ENCODE assay signal across 11 cellular contexts in the genomic region with DNA sequence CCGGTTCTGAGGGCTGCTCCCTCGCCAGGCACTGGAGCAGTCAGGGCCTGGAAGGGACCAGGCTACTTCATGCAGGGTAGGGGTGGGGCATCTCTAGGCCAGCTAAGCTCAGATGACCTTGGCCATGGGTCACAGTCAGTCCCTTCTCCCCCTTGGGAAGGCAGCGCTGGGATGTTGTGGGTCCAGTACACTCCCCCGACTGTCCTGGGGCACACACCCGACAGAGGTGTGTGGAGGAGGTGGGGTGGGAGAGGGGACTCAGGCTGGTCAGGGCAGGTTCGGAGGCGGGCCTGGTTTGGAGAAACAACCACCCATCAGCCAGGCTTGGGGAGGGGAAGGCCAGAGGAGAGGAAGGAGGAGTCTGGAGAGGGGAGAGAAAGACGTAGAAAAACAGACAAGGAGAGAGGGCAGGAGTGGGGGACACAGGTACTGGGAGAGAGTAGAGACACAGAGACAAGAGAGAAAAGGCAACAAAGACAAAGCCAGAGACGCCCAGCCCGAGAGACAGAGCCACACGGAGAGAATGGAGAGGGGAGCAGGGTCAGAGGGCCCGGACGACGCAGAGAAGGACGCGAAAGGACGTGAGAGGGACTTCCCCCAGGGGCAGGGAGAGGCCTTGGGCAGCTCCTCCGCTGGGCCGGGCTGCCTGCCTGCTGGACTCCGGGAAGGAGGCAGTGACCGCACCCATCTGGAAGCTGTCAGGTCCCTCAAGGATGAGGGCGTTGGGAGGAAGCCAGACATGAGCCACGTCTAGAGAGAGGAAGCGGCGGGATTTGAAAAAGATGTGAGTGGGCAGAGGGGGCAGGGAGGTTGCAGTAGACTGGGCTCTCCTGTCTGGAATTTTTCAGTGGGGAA. TPM values are rescaled to one million over a fixed set of nuclear protein-coding genes. Genes with fewer than 3 reads are reported as not detected.
DNase-seq lines count a peak whose midpoint lies in the region; ATAC-seq and TF ChIP-seq lines count a peak whose summit lies in the region.
"Had no signal": no experiment of that assay in that cellular context is flagged by ENCODE, and none has a peak within 500 bp of the region (broad histone marks: within the 10 kb centered on the region; RNA-seq: fewer than 3 reads in every experiment).

No MANE protein-coding gene starts in this region.

- no peak for TF ChIP-seq CTCF in esophagus squamous epithelium (IDR thresholded peaks at IDR 0.05)
- no peak for TF ChIP-seq CTCF in upper lobe of left lung (IDR thresholded peaks at IDR 0.05)

- H2AK5ac ChIP-seq in mesenchymal stem cell (ENCODE audit: low read length, severe bottlenecking) = no peak overlapping the region

- peak overlapping the region in 1 of 4 donors; percentile 32 for H3K4me3 ChIP-seq in esophagus squamous epithelium
- H3K4me3 ChIP-seq in mesenchymal stem cell (ENCODE audit: insufficient read depth in 1 of 2, low read depth in 1 of 2, low read length in 2 of 2) = peak overlapping the region in 1 of 2 experiments; percentile 10
- no peak overlapping the region for H3K4me3 ChIP-seq in upper lobe of left lung
- H3K4me3 ChIP-seq: PC-9 had no signal

- TF ChIP-seq EP300 in upper lobe of left lung (IDR thresholded peaks at IDR 0.05) = peak in 1 of 4 donors; percentile 50

- H3K79me1 ChIP-seq in mesenchymal stem cell (replicated peaks; ENCODE audit: low read length, poor library complexity, severe bottlenecking) = no peaks in the 10 kb centered on the region

- H2BK5ac ChIP-seq in mesenchymal stem cell (ENCODE audit: low read depth, low read length, poor library complexity, severe bottlenecking) = no peak overlapping the region

- peak overlapping the region in 1 of 2 experiments; percentile 46 for H2BK12ac ChIP-seq in mesenchymal stem cell (ENCODE audit: low read length in 2 of 2)

- intact Hi-C loops in esophagus squamous epithelium (cut with DNase I) = no loop called here

- no peak overlapping the region for H3K18ac ChIP-seq in mesenchymal stem cell (ENCODE audit: low read depth in 1 of 2, low read length in 2 of 2)

- H3K4ac ChIP-seq in mesenchymal stem cell (ENCODE audit: low read depth in 1 of 2, low read length in 2 of 2) = peak overlapping the region in 1 of 2 experiments; percentile 47

- peak overlapping the region; percentile 66 for H4K91ac ChIP-seq in mesenchymal stem cell (ENCODE audit: low read length)

- H3K4me1 ChIP-seq in esophagus squamous epithelium (peaks cover 14 to 20% (median 17%) of the 10 kb centered on the region in 3 donors), mesenchymal stem cell (ENCODE audit: control insufficient read depth, insufficient read depth, low read depth, low read length) (peaks cover 9% of the 10 kb centered on the region), upper lobe of left lung (peaks cover 11 to 17% (median 14%) of the 10 kb centered on the region in 4 donors)

- peak overlapping the region in 1 of 2 experiments; percentile 8 for H3K14ac ChIP-seq in mesenchymal stem cell (ENCODE audit: low read length in 2 of 2)

- H3K23ac ChIP-seq in mesenchymal stem cell (ENCODE audit: low read length in 2 of 2) = no peak overlapping the region

- no peak overlapping the region for H2BK15ac ChIP-seq in mesenchymal stem cell (ENCODE audit: low read depth, poor library complexity, severe bottlenecking)

- ATAC-seq in upper lobe of left lung (ENCODE audit: low FRiP score in 2 of 2) (peak; percentile 79 to 95), HG03342 (IDR thresholded peaks at IDR 0.05; ENCODE audit: unreplicated experiment) (no peak)

- H3K36me3 ChIP-seq in esophagus squamous epithelium = no peaks in the 10 kb centered on the region
- H3K36me3 ChIP-seq in mesenchymal stem cell (ENCODE audit: control insufficient read depth in 1 of 2, insufficient read depth in 2 of 2, low read depth in 1 of 2, low read length in 2 of 2) = no peaks in the 10 kb centered on the region
- H3K36me3 ChIP-seq in upper lobe of left lung = no peaks in the 10 kb centered on the region
- H3K36me3 ChIP-seq: neutrophil had no signal

- no peak overlapping the region for H2BK120ac ChIP-seq in mesenchymal stem cell (ENCODE audit: low read depth, low read length)

- H3K9me3 ChIP-seq in esophagus squamous epithelium = no peaks in the 10 kb centered on the region
- H3K9me3 ChIP-seq in mesenchymal stem cell (ENCODE audit: control insufficient read depth, low read length) = no peaks in the 10 kb centered on the region
- H3K9me3 ChIP-seq in upper lobe of left lung = no peaks in the 10 kb centered on the region
- H3K9me3 ChIP-seq: neutrophil had no signal

- no peak overlapping the region for H4K8ac ChIP-seq in mesenchymal stem cell (ENCODE audit: low read length)

- H2AFZ ChIP-seq in mesenchymal stem cell (ENCODE audit: low read depth, low read length) = no peak overlapping the region
- H2AFZ ChIP-seq: PC-9 had no signal

- DNase-seq in NCI-H460 (ENCODE audit: extremely low read depth, low read depth) (peak; percentile 68), esophagus squamous epithelium (lab: John Stamatoyannopoulos, UW) (no peak), mesenchymal stem cell (peak; percentile 39), upper lobe of left lung (peak; percentile 83 to 89), LoVo (ENCODE audit: low spot score) (no peak), NCI-H2107 (lab: John Stamatoyannopoulos, UW) (no peak), DMS53 (lab: John Stamatoyannopoulos, UW) (no peak)

- H3K4me2 ChIP-seq in mesenchymal stem cell (ENCODE audit: low read length, poor library complexity, severe bottlenecking) = no peak overlapping the region
- H3K4me2 ChIP-seq: PC-9 had no signal

- H3K9ac ChIP-seq in mesenchymal stem cell (ENCODE audit: low read length) = peak overlapping the region; percentile 52

- TF ChIP-seq POLR2A in esophagus squamous epithelium (IDR thresholded peaks at IDR 0.05) (no peak), upper lobe of left lung (IDR thresholded peaks at IDR 0.05) (no peak)

- peak overlapping the region in 3 of 4 donors; percentile 24 to 55 (median 27) for H3K27ac ChIP-seq in esophagus squamous epithelium
- no peak overlapping the region for H3K27ac ChIP-seq in mesenchymal stem cell (ENCODE audit: low read length, poor library complexity, severe bottlenecking)
- H3K27ac ChIP-seq in upper lobe of left lung = peak overlapping the region; percentile 21 to 70 (median 54)
- H3K27ac ChIP-seq: epithelial cell of prostate, neutrophil, PC-9 had no signal

- WGBS in esophagus squamous epithelium, 2 donors = 13 to 15% methylated on average over 17 to 20 of the region's 25 CpGs
- 74% methylated on average over 25 of the region's 25 CpGs for WGBS in mesenchymal stem cell
- 40 to 47% methylated on average over 23 to 25 of the region's 25 CpGs for WGBS in upper lobe of left lung, 2 donors

- H3K27me3 ChIP-seq in esophagus squamous epithelium (no peaks in the 10 kb centered on the region), mesenchymal stem cell (ENCODE audit: control insufficient read depth in 1 of 2, insufficient read depth in 1 of 2, low read length in 2 of 2) (no peaks in the 10 kb centered on the region), upper lobe of left lung (no peaks in the 10 kb centered on the region)

RNA-seq across cellular contexts. Expression of gene TSKU, which starts 30.6 kb away (rescaled TPM):
- total RNA-seq in NCI-H460 (2014; rRNA removed; shearing (Covaris generic)) = 92.3 and 103 TPM in 2 replicates
- 70.1 and 82.8 TPM in 2 replicates for polyA plus RNA-seq in NCI-H460 (2014; cell fraction: nucleus; rRNA removed)
- total RNA-seq in esophagus squamous epithelium = 10 to 100 TPM; 51.4 to 95.9 (median 88.4) TPM
- 47.5 TPM for polyA plus RNA-seq in mesenchymal stem cell (2013, experiment 1 of 2)
- 48.4 TPM for polyA plus RNA-seq in mesenchymal stem cell (2013, experiment 2 of 2)
- 10 to 100 TPM in 2 of 6 donors, 1 to 10 TPM in 4; 2.1 to 19.8 (median 9.5) TPM for total RNA-seq in upper lobe of left lung

Comparison
In these comparisons a context has a peak if more than half of its experiments do, and no peak if none do; other contexts are left out.
1. DNase-seq: peak in NCI-H460 (single experiment), mesenchymal stem cell (single experiment) and upper lobe of left lung (2 of 2); none in esophagus squamous epithelium (single experiment), LoVo (single experiment), NCI-H2107 (single experiment) and DMS53 (single experiment).